In genomic region chr11:66259225-66259624, GRCh38 we compare ENCODE assay signal across 15 cellular contexts. TPM values are rescaled to one million over a fixed set of nuclear protein-coding genes. Genes with fewer than 3 reads are reported as not detected.
DNase-seq lines count a peak whose midpoint lies in the region; ATAC-seq and TF ChIP-seq lines count a peak whose summit lies in the region.
"Had no signal": no experiment of that assay in that cellular context is flagged by ENCODE, and none has a peak within 500 bp of the region (broad histone marks: within the 10 kb centered on the region; RNA-seq: fewer than 3 reads in every experiment).

No MANE protein-coding gene starts in this region.

- H3K18ac ChIP-seq in mesendoderm (ENCODE audit: low read length) = no peak overlapping the region

- H3K23ac ChIP-seq in mesendoderm (ENCODE audit: low read length) = no peak overlapping the region

- intact Hi-C loops in HCT116 (cut with micrococcal nuclease) = loop anchor here (2.0 kb wide), 1 partner anchor 36 kb away; no protein-coding TSS in a partner anchor
- intact Hi-C loops in activated T-helper 1 cell treated with anti-CD3 and anti-CD28 coated beads, Interleukin-12 subunit alpha, Interleukin-12 subunit beta, Interleukin-2, Interleukin-4 antibody, amounts not matched to agents 30 ng/mL and 10 ng/mL and 1 ng/mL, durations not matched to agents 14 hours and 24 hours and 36 hours (cut with micrococcal nuclease) = loop anchor here (2.0 kb wide), 1 partner anchor 70 kb away; no protein-coding TSS in a partner anchor

- no peak overlapping the region for H2AFZ ChIP-seq in HCT116 (ENCODE audit: low read depth, low read length, poor library complexity, severe bottlenecking)

- TF ChIP-seq POLR2A in HCT116 (IDR thresholded peaks at IDR 0.05; ENCODE audit: borderline replicate concordance, extremely low read depth, insufficient read depth, insufficient read length) = no peak

- H3K79me2 ChIP-seq in HCT116 (ENCODE audit: insufficient read depth, low read length) (peaks cover 20% of the 10 kb centered on the region; the same call in 1 of the 2 replicates), mesendoderm (ENCODE audit: control insufficient read depth, insufficient read depth, low read length) (peaks cover 1% of the 10 kb centered on the region)

- peaks cover 18% of the 10 kb centered on the region; the same call in 1 of the 2 replicates for H4K20me1 ChIP-seq in BLaER1
- no peaks in the 10 kb centered on the region for H4K20me1 ChIP-seq in HCT116 (ENCODE audit: insufficient read depth)

- no peak for DNase-seq in HCT116 (ENCODE audit: low read depth, low spot score)
- DNase-seq in activated T-helper 1 cell treated with anti-CD3 and anti-CD28 coated beads, Interleukin-12 subunit alpha, Interleukin-12 subunit beta, Interleukin-2, Interleukin-4 antibody, amounts not matched to agents 30 ng/mL and 10 ng/mL and 1 ng/mL, durations not matched to agents 14 hours and 24 hours and 36 hours (ENCODE audit: low spot score) = no peak
- DNase-seq in mesendoderm = no peak
- DNase-seq in SKM-1 (lab: John Stamatoyannopoulos, UW; ENCODE audit: unreplicated experiment) = no peak
- DNase-seq in GM10248 (ENCODE audit: extremely low spot score) = no peak
- DNase-seq: COR-L47, foreskin fibroblast, NCI-H1092, NCI-H510A had no signal

- H3K4me2 ChIP-seq in BLaER1 (peak overlapping the region; percentile 99), HCT116 (ENCODE audit: low read length) (peak overlapping the region; percentile 100), mesendoderm (ENCODE audit: low read length) (no peak overlapping the region)

- RAD21 ChIA-PET in HCT116 (lab: Charles Lee; ENCODE audit: low non-redundant PET in 1 of 2, low total read pairs in 2 of 2, uncharacterized antibody in 2 of 2, unreplicated experiment in 2 of 2) = no interaction called here

- TF ChIP-seq RAD21 in HCT116 (IDR thresholded peaks at IDR 0.05; ENCODE audit: low read depth) = no peak

- CTCF ChIA-PET in HCT116 (lab: Charles Lee) = interaction anchor here (1.2 to 1.4 kb wide), 2 partner anchors 23 to 53 kb away, joined by 3 to 4 read pairs; no protein-coding TSS in a partner anchor
- CTCF ChIA-PET in GM10248 (lab: Yijun Ruan, JAX) = interaction anchor here (0.6 to 1.5 kb wide), 7 partner anchors 9 to 554 kb away, joined by 3 to 5 read pairs (median 4); partner anchors contain the start of gene KAT5

- no peaks in the 10 kb centered on the region for H3K9me3 Mint-ChIP-seq in activated T-helper 1 cell treated with anti-CD3 and anti-CD28 coated beads, Interleukin-12 subunit alpha, Interleukin-12 subunit beta, Interleukin-2, Interleukin-4 antibody, amounts not matched to agents 30 ng/mL and 10 ng/mL and 1 ng/mL, durations not matched to agents 14 hours and 24 hours and 36 hours

- H3K27me3 ChIP-seq in BLaER1 (no peaks in the 10 kb centered on the region), HCT116 (ENCODE audit: insufficient read depth, low read length) (no peaks in the 10 kb centered on the region), mesendoderm (ENCODE audit: insufficient read depth, low read length, poor library complexity) (no peaks in the 10 kb centered on the region)

- H2BK15ac ChIP-seq in mesendoderm (replicated peaks; ENCODE audit: low read depth) = no peak overlapping the region

- H3K9me2 ChIP-seq in HCT116 (ENCODE audit: insufficient read depth) = no peaks in the 10 kb centered on the region

- peaks cover 13% of the 10 kb centered on the region for H3K79me1 ChIP-seq in mesendoderm (ENCODE audit: low read length)

- no peak overlapping the region for H2AK5ac ChIP-seq in mesendoderm (ENCODE audit: low read length)

- no peak overlapping the region for H3K4me3 ChIP-seq in BLaER1
- peak overlapping the region in 1 of 2 experiments; percentile 94; a peak in 1 of 4 replicates for H3K4me3 ChIP-seq in HCT116 (replicated peaks in 1 of 2; ENCODE audit: low read depth in 1 of 2, low read length in 2 of 2)
- H3K4me3 ChIP-seq in mesendoderm (ENCODE audit: low read length) = no peak overlapping the region

- POLR2A ChIA-PET in HCT116 (lab: Charles Lee) = no interaction called here
- POLR2A ChIA-PET in GM10248 (lab: Yijun Ruan, JAX) = no interaction called here

- TF ChIP-seq CTCF in HCT116 (IDR thresholded peaks at IDR 0.05 in 2 of 3, conservative IDR thresholded peaks at IDR 0.05 in 1 of 3; ENCODE audit: borderline replicate concordance in 1 of 3, insufficient read depth in 1 of 3, low read depth in 2 of 3, low read length in 2 of 3) (no peak), GM10248 (IDR thresholded peaks at IDR 0.05; ENCODE audit: control extremely low read depth, extremely low read depth, low read depth, missing control alignments) (no peak)

- H3K27ac Mint-ChIP-seq in activated T-helper 1 cell treated with anti-CD3 and anti-CD28 coated beads, Interleukin-12 subunit alpha, Interleukin-12 subunit beta, Interleukin-2, Interleukin-4 antibody, amounts not matched to agents 30 ng/mL and 10 ng/mL and 1 ng/mL, durations not matched to agents 14 hours and 24 hours and 36 hours = peak overlapping the region; percentile 25

- H3K27ac ChIP-seq in BLaER1 (no peak overlapping the region), HCT116 (ENCODE audit: low read depth, low read length) (no peak overlapping the region), mesendoderm (ENCODE audit: low read depth, low read length) (no peak overlapping the region)

- no peaks in the 10 kb centered on the region for H3K27me3 Mint-ChIP-seq in activated T-helper 1 cell treated with anti-CD3 and anti-CD28 coated beads, Interleukin-12 subunit alpha, Interleukin-12 subunit beta, Interleukin-2, Interleukin-4 antibody, amounts not matched to agents 30 ng/mL and 10 ng/mL and 1 ng/mL, durations not matched to agents 14 hours and 24 hours and 36 hours (ENCODE audit: insufficient read depth)

- peak overlapping the region; percentile 93 for H3K4me3 Mint-ChIP-seq in activated T-helper 1 cell treated with anti-CD3 and anti-CD28 coated beads, Interleukin-12 subunit alpha, Interleukin-12 subunit beta, Interleukin-2, Interleukin-4 antibody, amounts not matched to agents 30 ng/mL and 10 ng/mL and 1 ng/mL, durations not matched to agents 14 hours and 24 hours and 36 hours

- H3K9ac ChIP-seq in BLaER1 (peak overlapping the region; percentile 88), HCT116 (ENCODE audit: low read length) (peak overlapping the region; percentile 88; the same call in 1 of the 2 replicates), mesendoderm (ENCODE audit: low read length) (peak overlapping the region; percentile 98)

- no CpG with 5 or more reads among the region's 2 CpGs for WGBS in mesendoderm (ENCODE audit: extremely low coverage, insufficient coverage, low lambda C conversion rate)

- peaks cover 21% of the 10 kb centered on the region for H3K4me1 Mint-ChIP-seq in activated T-helper 1 cell treated with anti-CD3 and anti-CD28 coated beads, Interleukin-12 subunit alpha, Interleukin-12 subunit beta, Interleukin-2, Interleukin-4 antibody, amounts not matched to agents 30 ng/mL and 10 ng/mL and 1 ng/mL, durations not matched to agents 14 hours and 24 hours and 36 hours (ENCODE audit: low read depth)

- H3K9me3 ChIP-seq in BLaER1 (no peaks in the 10 kb centered on the region), HCT116 (ENCODE audit: control insufficient read depth in 1 of 2, insufficient read depth in 1 of 2, low read depth in 1 of 2, low read length in 2 of 2) (no peaks in the 10 kb centered on the region)

- no peak overlapping the region for H3K4ac ChIP-seq in mesendoderm (ENCODE audit: low read depth, low read length)

- H2BK5ac ChIP-seq in mesendoderm (ENCODE audit: low read length) = no peak overlapping the region

- H2BK120ac ChIP-seq in mesendoderm (ENCODE audit: low read depth, low read length) = no peak overlapping the region

- H3K56ac ChIP-seq in mesendoderm (ENCODE audit: low read length) = peak overlapping the region; percentile 96

- peaks cover 44% of the 10 kb centered on the region for H3K4me1 ChIP-seq in BLaER1
- H3K4me1 ChIP-seq in HCT116 (ENCODE audit: control insufficient read depth in 1 of 2, insufficient read depth in 2 of 2, low read length in 2 of 2) = peaks cover 10 to 20% of the 10 kb centered on the region in 2 experiments
- peaks cover 4% of the 10 kb centered on the region for H3K4me1 ChIP-seq in mesendoderm (ENCODE audit: control insufficient read depth, low read depth, low read length)

- no peak overlapping the region for H4K5ac ChIP-seq in mesendoderm (ENCODE audit: low read length)

- no peak overlapping the region for H4K8ac ChIP-seq in mesendoderm (ENCODE audit: low read depth, low read length)

- BruUV-seq in HCT116 (replicated peaks; lab: Mats Ljungman, UMichigan) = TSS peak; percentile 52

- ATAC-seq in HCT116 (no peak), GM21619 (IDR thresholded peaks at IDR 0.05; ENCODE audit: unreplicated experiment) (no peak), GM18861 (IDR thresholded peaks at IDR 0.05; ENCODE audit: unreplicated experiment) (no peak)

- peaks cover 52% of the 10 kb centered on the region for H3K36me3 ChIP-seq in BLaER1
- H3K36me3 ChIP-seq in HCT116 (ENCODE audit: control insufficient read depth in 1 of 2, insufficient read depth in 2 of 2, low read length in 2 of 2) = peaks cover 6 to 8% of the 10 kb centered on the region in 2 experiments; a peak in 3 of 4 replicates
- H3K36me3 ChIP-seq in mesendoderm (ENCODE audit: control insufficient read depth, insufficient read depth, low read length) = peaks cover 15% of the 10 kb centered on the region

- peaks cover 25% of the 10 kb centered on the region for H3K36me3 Mint-ChIP-seq in activated T-helper 1 cell treated with anti-CD3 and anti-CD28 coated beads, Interleukin-12 subunit alpha, Interleukin-12 subunit beta, Interleukin-2, Interleukin-4 antibody, amounts not matched to agents 30 ng/mL and 10 ng/mL and 1 ng/mL, durations not matched to agents 14 hours and 24 hours and 36 hours (ENCODE audit: low read depth)

RNA-seq across cellular contexts. Expression of gene KLC2, which starts 1.7 kb away (rescaled TPM):
- total RNA-seq in HCT116 (2021; ENCODE audit: unreplicated experiment) = 58.5 TPM
- 42.1 and 54.3 TPM in 2 replicates for polyA plus RNA-seq in HCT116 (2012)
- total RNA-seq in activated T-helper 1 cell treated with anti-CD3 and anti-CD28 coated beads, Interleukin-12 subunit alpha, Interleukin-12 subunit beta, Interleukin-2, Interleukin-4 antibody, amounts not matched to agents 30 ng/mL and 10 ng/mL and 1 ng/mL, durations not matched to agents 14 hours and 24 hours and 36 hours = 56.3 and 62.1 TPM in 2 replicates
- polyA plus RNA-seq in mesendoderm (2013, experiment 1 of 2) = 24.9 TPM
- polyA plus RNA-seq in mesendoderm (2013, experiment 2 of 2) = 23.1 TPM

RNA-seq across cellular contexts. Expression of gene RAB1B, which starts 9.2 kb away (rescaled TPM):
- total RNA-seq in HCT116 (2021; ENCODE audit: unreplicated experiment) = 148 TPM
- polyA plus RNA-seq in HCT116 (2012) = 167 and 174 TPM in 2 replicates
- total RNA-seq in activated T-helper 1 cell treated with anti-CD3 and anti-CD28 coated beads, Interleukin-12 subunit alpha, Interleukin-12 subunit beta, Interleukin-2, Interleukin-4 antibody, amounts not matched to agents 30 ng/mL and 10 ng/mL and 1 ng/mL, durations not matched to agents 14 hours and 24 hours and 36 hours = 123 and 124 TPM in 2 replicates
- 110 TPM for polyA plus RNA-seq in mesendoderm (2013, experiment 1 of 2)
- polyA plus RNA-seq in mesendoderm (2013, experiment 2 of 2) = 109 TPM

RNA-seq across cellular contexts. Expression of gene CNIH2, which starts 18.8 kb away (rescaled TPM):
- 1.3 TPM for total RNA-seq in HCT116 (2021; ENCODE audit: unreplicated experiment)
- polyA plus RNA-seq in HCT116 (2012) = 0.70 and 0.75 TPM in 2 replicates
- 1.7 and 1.8 TPM in 2 replicates for total RNA-seq in activated T-helper 1 cell treated with anti-CD3 and anti-CD28 coated beads, Interleukin-12 subunit alpha, Interleukin-12 subunit beta, Interleukin-2, Interleukin-4 antibody, amounts not matched to agents 30 ng/mL and 10 ng/mL and 1 ng/mL, durations not matched to agents 14 hours and 24 hours and 36 hours
- polyA plus RNA-seq in mesendoderm (2013, experiment 1 of 2) = 7.9 TPM
- polyA plus RNA-seq in mesendoderm (2013, experiment 2 of 2) = 7.0 TPM
- total RNA-seq: dermis microvascular lymphatic vessel endothelial cell, omental fat pad, Right ventricle myocardium inferior had no signal

RNA-seq across cellular contexts. Expression of gene YIF1A, which starts 29.7 kb away (rescaled TPM):
- total RNA-seq in HCT116 (2021; ENCODE audit: unreplicated experiment) = 54.7 TPM
- 82.8 and 97.7 TPM in 2 replicates for polyA plus RNA-seq in HCT116 (2012)
- 125 and 127 TPM in 2 replicates for total RNA-seq in activated T-helper 1 cell treated with anti-CD3 and anti-CD28 coated beads, Interleukin-12 subunit alpha, Interleukin-12 subunit beta, Interleukin-2, Interleukin-4 antibody, amounts not matched to agents 30 ng/mL and 10 ng/mL and 1 ng/mL, durations not matched to agents 14 hours and 24 hours and 36 hours
- polyA plus RNA-seq in mesendoderm (2013, experiment 1 of 2) = 142 TPM
- 138 TPM for polyA plus RNA-seq in mesendoderm (2013, experiment 2 of 2)

RNA-seq across cellular contexts. Expression of gene TMEM151A, which starts 32.5 kb away (rescaled TPM):
- total RNA-seq in HCT116 (2021; ENCODE audit: unreplicated experiment) = 5.9 TPM
- 5.0 and 5.4 TPM in 2 replicates for polyA plus RNA-seq in HCT116 (2012)
- total RNA-seq in activated T-helper 1 cell treated with anti-CD3 and anti-CD28 coated beads, Interleukin-12 subunit alpha, Interleukin-12 subunit beta, Interleukin-2, Interleukin-4 antibody, amounts not matched to agents 30 ng/mL and 10 ng/mL and 1 ng/mL, durations not matched to agents 14 hours and 24 hours and 36 hours = not detected in 2 replicates
- 0.27 TPM for polyA plus RNA-seq in mesendoderm (2013, experiment 1 of 2)
- polyA plus RNA-seq in mesendoderm (2013, experiment 2 of 2) = 0.21 TPM
- total RNA-seq: dermis microvascular lymphatic vessel endothelial cell had no signal
